ENCODE assay signal across 9 cellular contexts in genomic region chrX:39577976-39578962, GRCh38.
DNase-seq lines count a peak whose midpoint lies in the region; ATAC-seq, FAIRE-seq and TF ChIP-seq lines count a peak whose summit lies in the region.
"Had no signal": no experiment of that assay in that cellular context is flagged by ENCODE, and none has a peak within 500 bp of the region (broad histone marks: within the 10 kb centered on the region; RNA-seq: fewer than 3 reads in every experiment).

No MANE protein-coding gene starts in this region.

- H2AFZ ChIP-seq in GM12878 (ENCODE audit: control insufficient read depth, low read depth, low read length) = peak overlapping the region; percentile 30; the same call in 1 of the 2 replicates

- RAD21 ChIA-PET in GM12878 (lab: Charles Lee; ENCODE audit: unreplicated experiment) = interaction anchor here (1.3 kb wide), 1 partner anchor 138 kb away, joined by 3 read pairs; no protein-coding TSS in a partner anchor

- TF ChIP-seq EP300 in GM12878 (IDR thresholded peaks at IDR 0.05; ENCODE audit: borderline replicate concordance in 1 of 2, control insufficient read depth in 1 of 2, low read depth in 2 of 2, low read length in 2 of 2) = no peak

- TF ChIP-seq CTCF in GM12878 (IDR thresholded peaks at IDR 0.05 in 2 of 3, conservative IDR thresholded peaks at IDR 0.05 in 1 of 3; ENCODE audit: control insufficient read depth in 2 of 3, extremely low read depth in 1 of 3, insufficient read depth in 1 of 3, low read depth in 3 of 3, low read length in 3 of 3) (0 out of 6 replicates have a peak, but pooled peaks of 1 of the 3 experiments have one; percentile 2), foreskin fibroblast (IDR thresholded peaks at IDR 0.05; ENCODE audit: low read depth, low read length) (no peak)

- TF ChIP-seq RAD21 in GM12878 (IDR thresholded peaks at IDR 0.05; ENCODE audit: insufficient read depth, low read depth, low read length) = no peak

- in situ Hi-C loops in GM12878 (cut with MboI) = no loop called here

- BruUV-seq in GM12878 (replicated peaks; lab: Mats Ljungman, UMichigan) = no TSS peak

- H3K79me2 ChIP-seq in GM12878 (ENCODE audit: control insufficient read depth, insufficient read depth, low read length) = no peaks in the 10 kb centered on the region

- no peak for TF ChIP-seq POLR2A in GM12878 (IDR thresholded peaks at IDR 0.05; ENCODE audit: low read depth, low read length)

- peak overlapping the region; percentile 69 for H3K27ac Mint-ChIP-seq in stimulated activated effector memory CD8-positive, alpha-beta T cell treated with anti-CD3 and anti-CD28 coated beads, Interleukin-12 subunit alpha, Interleukin-12 subunit beta, amount 100 ng/mL, for 72 hours

- no peaks in the 10 kb centered on the region for H3K9me3 ChIP-seq in GM12878 (replicated peaks; ENCODE audit: control insufficient read depth, insufficient read depth, low read length)
- H3K9me3 ChIP-seq: uterus had no signal

- SMC1A ChIA-PET in GM12878 (lab: Charles Lee; ENCODE audit: uncharacterized antibody, unreplicated experiment) = interaction anchor here (0.6 kb wide), 1 partner anchor 11 kb away, joined by 3 read pairs; no protein-coding TSS in a partner anchor

- H3K4me1 ChIP-seq in GM12878 (ENCODE audit: control insufficient read depth, insufficient read depth, low read length) = no peaks in the 10 kb centered on the region; the same call in 1 of the 2 replicates
- H3K4me1 ChIP-seq: uterus had no signal

- ATAC-seq in GM18858 (IDR thresholded peaks at IDR 0.05; ENCODE audit: unreplicated experiment) = peak; percentile 93
- peak; percentile 97 for ATAC-seq in HG02798 (IDR thresholded peaks at IDR 0.05; ENCODE audit: poor library complexity, unreplicated experiment)
- ATAC-seq in GM12878 = peak; percentile 92
- ATAC-seq in stimulated activated effector memory CD8-positive, alpha-beta T cell treated with anti-CD3 and anti-CD28 coated beads, Interleukin-12 subunit alpha, Interleukin-12 subunit beta, amount 100 ng/mL, for 72 hours = peak; percentile 96

- WGBS in GM12878 (ENCODE audit: insufficient coverage, insufficient replicate concordance, low lambda C conversion rate, missing lambda C conversion rate) = 20% methylated on average over 17 of the region's 17 CpGs

- no peaks in the 10 kb centered on the region for H3K36me3 Mint-ChIP-seq in stimulated activated effector memory CD8-positive, alpha-beta T cell treated with anti-CD3 and anti-CD28 coated beads, Interleukin-12 subunit alpha, Interleukin-12 subunit beta, amount 100 ng/mL, for 72 hours

- H3K36me3 ChIP-seq in GM12878 (ENCODE audit: control insufficient read depth in 2 of 2, insufficient read depth in 2 of 2, low read length in 1 of 2) = no peaks in the 10 kb centered on the region
- H3K36me3 ChIP-seq: uterus had no signal

- H3K4me3 ChIP-seq in GM12878 = no peak overlapping the region
- H3K4me3 ChIP-seq in foreskin fibroblast (ENCODE audit: low read depth in 1 of 2, low read length in 2 of 2) = no peak overlapping the region
- H3K4me3 ChIP-seq: uterus had no signal

- no peak overlapping the region for H3K9ac ChIP-seq in GM12878 (ENCODE audit: control insufficient read depth, insufficient read depth, low read length)

- no peak overlapping the region; the same call in 1 of the 2 replicates for H3K4me2 ChIP-seq in GM12878 (ENCODE audit: control insufficient read depth, insufficient read depth)

- peak overlapping the region; percentile 33 for H3K4me3 Mint-ChIP-seq in stimulated activated effector memory CD8-positive, alpha-beta T cell treated with anti-CD3 and anti-CD28 coated beads, Interleukin-12 subunit alpha, Interleukin-12 subunit beta, amount 100 ng/mL, for 72 hours

- FAIRE-seq in GM12878 (lab: Jason Lieb, UNC) = peak; percentile 59

- H3K27ac ChIP-seq in GM12878 (ENCODE audit: control insufficient read depth, insufficient read depth) = no peak overlapping the region
- H3K27ac ChIP-seq: uterus had no signal

- DNase-seq in RPMI8226 = peak; percentile 67
- peak; percentile 68 for DNase-seq in GM12878 (ENCODE audit: low read depth, low spot score)
- peak; percentile 17 to 65 for DNase-seq in stimulated activated effector memory CD8-positive, alpha-beta T cell treated with anti-CD3 and anti-CD28 coated beads, Interleukin-12 subunit alpha, Interleukin-12 subunit beta, amount 100 ng/mL, for 72 hours (ENCODE audit: low spot score in 2 of 2)
- DNase-seq in foreskin fibroblast = no peak
- DNase-seq in COR-L47 (lab: John Stamatoyannopoulos, UW) = no peak
- DNase-seq in DMS53 treated with DMSO at 0.1 percent for 48 hours (lab: John Stamatoyannopoulos, UW; ENCODE audit: unreplicated experiment) = no peak

- H3K9me3 Mint-ChIP-seq in stimulated activated effector memory CD8-positive, alpha-beta T cell treated with anti-CD3 and anti-CD28 coated beads, Interleukin-12 subunit alpha, Interleukin-12 subunit beta, amount 100 ng/mL, for 72 hours = no peaks in the 10 kb centered on the region

- intact Hi-C loops in GM12878 (cut with micrococcal nuclease; ENCODE audit: unreplicated experiment) = no loop called here

- peaks cover 24% of the 10 kb centered on the region for H3K4me1 Mint-ChIP-seq in stimulated activated effector memory CD8-positive, alpha-beta T cell treated with anti-CD3 and anti-CD28 coated beads, Interleukin-12 subunit alpha, Interleukin-12 subunit beta, amount 100 ng/mL, for 72 hours

- CTCF ChIA-PET in GM12878 (lab: Yijun Ruan, JAX) = no interaction called here

- POLR2A ChIA-PET in GM12878 (lab: Charles Lee) = no interaction called here

- no peaks in the 10 kb centered on the region for H4K20me1 ChIP-seq in GM12878 (ENCODE audit: control insufficient read depth, insufficient read depth)

- H3K27me3 ChIP-seq in GM12878 (replicated peaks in 1 of 2; ENCODE audit: control insufficient read depth in 2 of 2, insufficient read depth in 2 of 2, low read length in 1 of 2) = no peaks in the 10 kb centered on the region
- H3K27me3 ChIP-seq: uterus had no signal

TF ChIP-seq in GM12878, 131 proteins besides CTCF, POLR2A, EP300 and RAD21 (continues in another document):
- TF ChIP-seq SUZ12 (IDR thresholded peaks at IDR 0.05; ENCODE audit: unreplicated experiment) = no peak
- TF ChIP-seq ATF7 (IDR thresholded peaks at IDR 0.05; ENCODE audit: low read depth) = peak; percentile 49
- TF ChIP-seq POU2F2 (IDR thresholded peaks at IDR 0.05; ENCODE audit: borderline replicate concordance, low read depth, low read length) = no peak
- TF ChIP-seq TCF3 (IDR thresholded peaks at IDR 0.05; ENCODE audit: borderline replicate concordance, insufficient read depth, low read depth, low read length) = peak; percentile 98
- peak; percentile 98 for TF ChIP-seq TCF12 (IDR thresholded peaks at IDR 0.05; ENCODE audit: low read depth, low read length)
- no peak for TF ChIP-seq NFIC (IDR thresholded peaks at IDR 0.05; ENCODE audit: low read depth, low read length)
- peak; percentile 77 to 86 for TF ChIP-seq BHLHE40 (IDR thresholded peaks at IDR 0.05; ENCODE audit: borderline replicate concordance in 1 of 2, low read depth in 2 of 2, low read length in 1 of 2)
- no peak for TF ChIP-seq NKRF (conservative IDR thresholded peaks at IDR 0.05)
- TF ChIP-seq HSF1 (IDR thresholded peaks at IDR 0.05; ENCODE audit: low read depth, low read length) = no peak
- peak; percentile 76 for TF ChIP-seq RUNX3 (IDR thresholded peaks at IDR 0.05; ENCODE audit: low read length)
- no peak for TF ChIP-seq E4F1 (IDR thresholded peaks at IDR 0.05; ENCODE audit: borderline replicate concordance, partially characterized antibody)

Comparison
In these comparisons a context has a peak if more than half of its experiments do, and no peak if none do; other contexts are left out.
1. DNase-seq: peak in RPMI8226 (single experiment), GM12878 (single experiment) and stimulated activated effector memory CD8-positive, alpha-beta T cell treated with anti-CD3 and anti-CD28 coated beads, Interleukin-12 subunit alpha, Interleukin-12 subunit beta, amount 100 ng/mL, for 72 hours (2 of 2); none in foreskin fibroblast (0 of 2), COR-L47 (single experiment) and DMS53 treated with DMSO at 0.1 percent for 48 hours (single experiment).
2. Peak in every context shown above with its lines, with median percentiles within 50 percentile points of each other: ATAC-seq.